1 cellular context compared by ENCODE assay signal in genomic region chr17:50133028-50133768, GRCh38.
A peak's percentile ranks its signal among the peaks of the same experiment; 100 is the strongest.
TF ChIP-seq lines count a peak whose summit lies in the region.

No MANE protein-coding gene starts in this region.

TF ChIP-seq in H1, 55 proteins besides CTCF, POLR2A, EP300 and RAD21:
- TF ChIP-seq BACH1 (IDR thresholded peaks at IDR 0.05; ENCODE audit: low read length) (peak; percentile 29; the same call in 1 of the 2 replicates), NRF1 (IDR thresholded peaks at IDR 0.05; ENCODE audit: low read depth, low read length) (no peak), ASH2L (IDR thresholded peaks at IDR 0.05; ENCODE audit: low read length) (no peak), JUND (IDR thresholded peaks at IDR 0.05; ENCODE audit: low read length) (peak; percentile 67; the same call in 1 of the 2 replicates)
TF ChIP-seq in H1: peak in this region for 2.
